8 cellular contexts compared by ENCODE assay signal in the genomic region with DNA sequence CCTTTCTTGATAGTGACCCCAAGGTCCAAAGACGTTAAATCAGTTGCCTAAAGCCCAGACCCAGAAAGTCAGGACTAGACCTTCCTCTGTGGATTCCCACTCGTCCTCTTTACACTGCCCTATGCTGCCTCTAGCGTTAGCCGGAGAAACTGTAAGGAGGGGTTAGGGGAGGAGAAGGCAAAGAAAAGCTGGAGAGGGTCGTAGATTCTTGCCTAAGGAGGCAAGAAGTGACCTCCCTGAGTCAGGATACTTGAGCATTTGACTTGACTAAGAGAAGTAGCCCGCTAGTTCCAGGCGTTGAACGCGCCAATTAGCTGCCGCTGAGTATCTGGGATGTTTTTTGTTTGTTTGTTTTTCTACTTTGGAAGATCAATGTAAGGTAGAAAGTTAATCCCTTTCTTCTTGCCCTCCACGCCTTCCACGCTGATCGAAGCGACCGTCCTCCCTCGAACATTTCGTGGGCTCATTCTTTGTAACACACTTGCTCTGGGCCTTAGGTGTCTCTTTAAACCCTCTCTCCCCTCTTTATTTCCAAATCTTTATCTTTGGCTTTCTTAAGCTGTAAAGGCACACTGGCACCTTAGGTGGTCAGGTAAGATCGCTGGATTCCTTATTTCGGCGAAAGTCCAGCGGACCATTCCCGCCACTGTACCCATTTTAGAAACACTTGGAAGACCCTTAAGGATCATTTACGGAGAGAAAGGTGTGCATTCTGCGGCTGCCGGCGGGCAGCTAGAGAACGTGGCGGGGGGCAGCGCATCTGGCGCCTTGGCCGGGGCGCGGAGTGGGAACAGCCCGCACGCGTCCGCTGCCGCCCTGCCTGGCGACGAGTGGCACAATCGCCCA. TPM values are rescaled to one million over a fixed set of nuclear protein-coding genes. Genes with fewer than 3 reads are reported as not detected.
DNase-seq lines count a peak whose midpoint lies in the region; ATAC-seq, FAIRE-seq and TF ChIP-seq lines count a peak whose summit lies in the region.

No MANE protein-coding gene starts in this region.

- intact Hi-C loops in activated CD4-positive, alpha-beta T cell treated with anti-CD3 and anti-CD28 coated beads, Interleukin-2, amount 10 ng/mL, durations not matched to agents 24 days and 14 days (cut with micrococcal nuclease): no loop called here

- no peaks in the 10 kb centered on the region for H3K9me3 ChIP-seq in subcutaneous abdominal adipose tissue (ENCODE audit: control insufficient read depth in 5 of 5, low read length in 5 of 5)

- H3K4me3 Mint-ChIP-seq in activated CD4-positive, alpha-beta T cell treated with anti-CD3 and anti-CD28 coated beads, Interleukin-2, amount 10 ng/mL, durations not matched to agents 24 days and 14 days: peak overlapping the region; percentile 83

- peak; percentile 99 for TF ChIP-seq CTCF in epithelial cell of proximal tubule (conservative IDR thresholded peaks at IDR 0.05; ENCODE audit: low read depth, low read length)

- DNase-seq in AG08395 (ENCODE audit: low spot score) (peak; percentile 64), GM12891 (ENCODE audit: insufficient read length, low spot score) (peak; percentile 30), NCI-H1694 treated with DMSO at 0.1 percent for 48 hours (lab: John Stamatoyannopoulos, UW) (peak; percentile 27), epithelial cell of proximal tubule (ENCODE audit: low read depth) (no peak), midbrain (lab: John Stamatoyannopoulos, UW) (peak; percentile 75)
- DNase-seq in activated CD4-positive, alpha-beta T cell treated with anti-CD3 and anti-CD28 coated beads, Interleukin-2, amount 10 ng/mL, durations not matched to agents 24 days and 14 days: peak; percentile 81

- TF ChIP-seq POLR2A in GM12891 (IDR thresholded peaks at IDR 0.05; ENCODE audit: low read depth, low read length): no peak

- no peaks in the 10 kb centered on the region for H3K36me3 Mint-ChIP-seq in activated CD4-positive, alpha-beta T cell treated with anti-CD3 and anti-CD28 coated beads, Interleukin-2, amount 10 ng/mL, durations not matched to agents 24 days and 14 days (ENCODE audit: low read depth)

- no peaks in the 10 kb centered on the region for H3K9me3 Mint-ChIP-seq in activated CD4-positive, alpha-beta T cell treated with anti-CD3 and anti-CD28 coated beads, Interleukin-2, amount 10 ng/mL, durations not matched to agents 24 days and 14 days

- H3K27me3 ChIP-seq in subcutaneous abdominal adipose tissue (ENCODE audit: control insufficient read depth in 5 of 5, insufficient read depth in 4 of 5, low read length in 5 of 5): no peaks in the 10 kb centered on the region

- ATAC-seq in HG02852 (IDR thresholded peaks at IDR 0.05; ENCODE audit: unreplicated experiment): peak; percentile 38

- FAIRE-seq in GM12891 (lab: Jason Lieb, UNC): peak; percentile 20

- H3K27ac Mint-ChIP-seq in activated CD4-positive, alpha-beta T cell treated with anti-CD3 and anti-CD28 coated beads, Interleukin-2, amount 10 ng/mL, durations not matched to agents 24 days and 14 days: no peak overlapping the region

- peak overlapping the region; percentile 86 for H3K4me3 ChIP-seq in epithelial cell of proximal tubule (ENCODE audit: low read depth, low read length)
- peak overlapping the region; percentile 75 to 90 (median 83) for H3K4me3 ChIP-seq in subcutaneous abdominal adipose tissue (ENCODE audit: low read depth in 1 of 5, low read length in 5 of 5)

- no peak overlapping the region for H3K27ac ChIP-seq in subcutaneous abdominal adipose tissue (ENCODE audit: low read depth, low read length)

- H3K4me1 ChIP-seq in subcutaneous abdominal adipose tissue (ENCODE audit: control insufficient read depth in 5 of 5, insufficient read depth in 5 of 5, low read length in 5 of 5): peaks cover 1 to 53% (median 42%) of the 10 kb centered on the region in 5 donors

- peak overlapping the region; percentile 47 to 75 (median 66) for H3K9ac ChIP-seq in subcutaneous abdominal adipose tissue (ENCODE audit: low read length in 5 of 5)

- peaks cover 27% of the 10 kb centered on the region for H3K4me1 Mint-ChIP-seq in activated CD4-positive, alpha-beta T cell treated with anti-CD3 and anti-CD28 coated beads, Interleukin-2, amount 10 ng/mL, durations not matched to agents 24 days and 14 days

- H3K27me3 Mint-ChIP-seq in activated CD4-positive, alpha-beta T cell treated with anti-CD3 and anti-CD28 coated beads, Interleukin-2, amount 10 ng/mL, durations not matched to agents 24 days and 14 days: peaks cover 71% of the 10 kb centered on the region

- H3K36me3 ChIP-seq in subcutaneous abdominal adipose tissue (ENCODE audit: control insufficient read depth in 5 of 5, insufficient read depth in 5 of 5, low read length in 5 of 5): no peaks in the 10 kb centered on the region

TF ChIP-seq in GM12891, 5 proteins besides CTCF, POLR2A, EP300 and RAD21:
- TF ChIP-seq SPI1 (IDR thresholded peaks at IDR 0.05; ENCODE audit: low read depth, low read length): no peak
- no peak for TF ChIP-seq TAF1 (IDR thresholded peaks at IDR 0.05; ENCODE audit: low read depth, low read length)
- no peak for TF ChIP-seq POLR2AphosphoS5 (IDR thresholded peaks at IDR 0.05; ENCODE audit: low read depth, low read length)
- TF ChIP-seq POU2F2 (IDR thresholded peaks at IDR 0.05; ENCODE audit: low read depth, low read length): no peak
- TF ChIP-seq PAX5 (IDR thresholded peaks at IDR 0.05; ENCODE audit: insufficient read depth, low read length, severe bottlenecking): no peak

RNA-seq across cellular contexts. Expression of a gene that starts 5.1 kb away (rescaled TPM):
- polyA plus RNA-seq in GM12891 (2012; ENCODE audit: low read depth, missing spikeins): 1.4 TPM
- total RNA-seq in activated CD4-positive, alpha-beta T cell treated with anti-CD3 and anti-CD28 coated beads, Interleukin-2, amount 10 ng/mL, durations not matched to agents 24 days and 14 days: 0.35 and 0.90 TPM in 2 replicates
- total RNA-seq in epithelial cell of proximal tubule: 19.5 and 20.9 TPM in 2 replicates

Comparison
In these comparisons a context has a peak if more than half of its experiments do, and no peak if none do; other contexts are left out.
1. RNA of a gene that starts 5.1 kb away (total RNA-seq): 19.5 to 20.9 TPM in epithelial cell of proximal tubule; 0.35 to 0.90 TPM in activated CD4-positive, alpha-beta T cell treated with anti-CD3 and anti-CD28 coated beads, Interleukin-2, amount 10 ng/mL, durations not matched to agents 24 days and 14 days; every median in the first group is over 10 times any median in the second.